Comparison of ENCODE assay signal across 8 cellular contexts in genomic region chr9:129336601-129337286, GRCh38.
DNase-seq lines count a peak whose midpoint lies in the region; ATAC-seq and TF ChIP-seq lines count a peak whose summit lies in the region.

No MANE protein-coding gene starts in this region.

- ATAC-seq in GM19324 (IDR thresholded peaks at IDR 0.05; ENCODE audit: low FRiP score, unreplicated experiment) = no peak

- H3K36me3 Mint-ChIP-seq in T-helper 1 cell treated with Interleukin-12 subunit alpha and Interleukin-12 subunit beta and Interleukin-4 antibody, amounts not matched to agents 30 μg/mL and 1 μg/mL, for 36 hours (ENCODE audit: low read depth) = no peaks in the 10 kb centered on the region

- DNase-seq in DMS114 treated with DMSO at 0.1 percent for 48 hours (lab: John Stamatoyannopoulos, UW; ENCODE audit: unreplicated experiment) = peak; percentile 3
- DNase-seq in coronary artery (ENCODE audit: low spot score) = no peak
- DNase-seq in NCI-H128 (lab: John Stamatoyannopoulos, UW; ENCODE audit: unreplicated experiment) = no peak
- no peak for DNase-seq in NCI-H1436 (lab: John Stamatoyannopoulos, UW)

- peak overlapping the region; percentile 45 for H3K4me3 Mint-ChIP-seq in T-helper 1 cell treated with Interleukin-12 subunit alpha and Interleukin-12 subunit beta and Interleukin-4 antibody, amounts not matched to agents 30 μg/mL and 1 μg/mL, for 36 hours

- peaks cover 15% of the 10 kb centered on the region for H3K27me3 Mint-ChIP-seq in T-helper 1 cell treated with Interleukin-12 subunit alpha and Interleukin-12 subunit beta and Interleukin-4 antibody, amounts not matched to agents 30 μg/mL and 1 μg/mL, for 36 hours (ENCODE audit: low read depth)

- H3K4me1 ChIP-seq in mononuclear cell (ENCODE audit: insufficient read depth, low read length) (peaks cover 62% of the 10 kb centered on the region), thymus (ENCODE audit: control insufficient read depth, insufficient read depth, low read length) (peaks cover 17% of the 10 kb centered on the region)

- peak overlapping the region; percentile 85 to 97 for H3K27ac ChIP-seq in coronary artery
- H3K27ac ChIP-seq in thymus (ENCODE audit: low read depth) = peak overlapping the region; percentile 48

- 2% methylated on average over 51 of the region's 51 CpGs for WGBS in thymus

- TF ChIP-seq CTCF in coronary artery (IDR thresholded peaks at IDR 0.05) = no peak

- H3K9me3 ChIP-seq in mononuclear cell (ENCODE audit: low read depth, low read length) (no peaks in the 10 kb centered on the region), thymus (ENCODE audit: control insufficient read depth) (no peaks in the 10 kb centered on the region)

- H3K4me1 Mint-ChIP-seq in T-helper 1 cell treated with Interleukin-12 subunit alpha and Interleukin-12 subunit beta and Interleukin-4 antibody, amounts not matched to agents 30 μg/mL and 1 μg/mL, for 36 hours (ENCODE audit: low read depth) = peaks cover 12% of the 10 kb centered on the region

- H3K4me3 ChIP-seq in coronary artery (peak overlapping the region; percentile 65), mononuclear cell (ENCODE audit: low read length) (peak overlapping the region; percentile 26), thymus (ENCODE audit: low read length) (peak overlapping the region; percentile 41)

- H3K27me3 ChIP-seq in mononuclear cell (ENCODE audit: insufficient read depth, low read length) = no peaks in the 10 kb centered on the region
- peaks cover 2% of the 10 kb centered on the region for H3K27me3 ChIP-seq in thymus (ENCODE audit: control insufficient read depth, insufficient read depth)

- no peak overlapping the region for H3K27ac Mint-ChIP-seq in T-helper 1 cell treated with Interleukin-12 subunit alpha and Interleukin-12 subunit beta and Interleukin-4 antibody, amounts not matched to agents 30 μg/mL and 1 μg/mL, for 36 hours

- H3K9me3 Mint-ChIP-seq in T-helper 1 cell treated with Interleukin-12 subunit alpha and Interleukin-12 subunit beta and Interleukin-4 antibody, amounts not matched to agents 30 μg/mL and 1 μg/mL, for 36 hours = no peaks in the 10 kb centered on the region

- H3K36me3 ChIP-seq in thymus (ENCODE audit: control insufficient read depth, insufficient read depth) = no peaks in the 10 kb centered on the region
